ENCODE assay signal across 13 cellular contexts in the genomic region with DNA sequence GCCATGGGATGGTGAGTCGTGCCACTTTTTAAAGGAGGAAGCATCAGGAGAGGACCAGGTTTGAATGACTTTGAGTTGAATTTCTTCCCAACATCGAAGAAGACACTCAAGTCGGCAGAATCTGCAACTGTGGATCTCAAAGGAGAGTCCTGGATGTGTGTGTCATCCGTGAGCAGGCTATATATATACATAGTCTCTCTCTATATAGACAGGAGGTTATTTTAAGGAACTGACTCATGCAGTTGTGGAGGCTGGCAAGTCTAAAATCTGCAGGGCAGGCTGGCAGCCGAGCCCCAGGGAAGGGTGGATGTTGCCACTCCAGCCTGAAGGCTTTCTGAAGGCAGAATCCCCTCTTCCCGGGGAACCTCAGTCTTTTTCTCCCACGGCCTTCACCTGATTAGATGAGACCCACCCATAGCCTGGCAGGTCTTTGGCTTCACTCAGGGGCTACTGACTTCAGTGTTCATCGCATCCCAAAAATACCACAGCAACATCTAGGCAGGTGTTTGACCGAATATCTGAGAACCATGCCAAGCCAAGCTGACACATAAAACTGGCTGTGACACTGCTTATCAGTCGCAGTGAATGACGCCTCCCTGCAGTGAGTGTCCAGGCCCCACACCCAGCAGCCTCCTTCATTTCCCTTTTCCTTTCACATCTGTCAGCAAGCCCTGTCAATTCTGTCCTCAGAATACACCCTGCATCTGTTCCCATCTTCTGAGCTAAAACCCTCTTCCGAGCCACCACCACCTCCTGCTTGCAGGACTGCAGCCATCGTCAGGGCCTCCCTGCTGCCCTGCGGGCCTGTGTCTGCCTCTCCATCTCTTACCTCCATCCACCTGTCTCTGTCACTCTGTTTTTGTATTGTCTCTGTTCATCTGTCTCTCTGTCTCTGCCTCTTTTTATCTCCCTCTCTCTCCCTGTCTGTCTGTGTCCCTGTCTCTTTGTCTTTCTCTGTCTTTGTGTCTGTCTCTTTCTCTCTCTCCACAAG. TPM values are rescaled to one million over a fixed set of nuclear protein-coding genes. Genes with fewer than 3 reads are reported as not detected.
DNase-seq lines count a peak whose midpoint lies in the region; ATAC-seq, FAIRE-seq and TF ChIP-seq lines count a peak whose summit lies in the region.
"Had no signal": no experiment of that assay in that cellular context is flagged by ENCODE, and none has a peak within 500 bp of the region (broad histone marks: within the 10 kb centered on the region; RNA-seq: fewer than 3 reads in every experiment).

No MANE protein-coding gene starts in this region.

- no peak overlapping the region for H3K4me3 ChIP-seq in AG04449 (ENCODE audit: low read depth, low read length)
- H3K4me3 ChIP-seq in MM.1S (ENCODE audit: low read length): no peak overlapping the region
- H3K4me3 ChIP-seq in astrocyte (ENCODE audit: insufficient read depth, low read depth, low read length): no peak overlapping the region
- no peak overlapping the region for H3K4me3 ChIP-seq in right cardiac atrium (ENCODE audit: low read length)
- H3K4me3 ChIP-seq in right lobe of liver: no peak overlapping the region

- no peaks in the 10 kb centered on the region for H3K9me3 ChIP-seq in MM.1S (replicated peaks; ENCODE audit: insufficient read depth, low read length)
- H3K9me3 ChIP-seq in astrocyte (ENCODE audit: insufficient read depth, low read depth, low read length): no peaks in the 10 kb centered on the region
- no peaks in the 10 kb centered on the region for H3K9me3 ChIP-seq in right cardiac atrium (ENCODE audit: control insufficient read depth, low read length)
- no peaks in the 10 kb centered on the region for H3K9me3 ChIP-seq in right lobe of liver

- H3K36me3 ChIP-seq in MM.1S (replicated peaks; ENCODE audit: insufficient read depth, low read length) (no peaks in the 10 kb centered on the region), astrocyte (ENCODE audit: insufficient read depth, low read length) (no peaks in the 10 kb centered on the region), right lobe of liver (no peaks in the 10 kb centered on the region)

- H3K4me2 ChIP-seq in MM.1S (ENCODE audit: low read depth, low read length) (peak overlapping the region; percentile 52), astrocyte (ENCODE audit: low read length) (peak overlapping the region; percentile 52)

- CTCF ChIA-PET in AG04449 (lab: Yijun Ruan, JAX): interaction anchor here (1.3 to 2.4 kb wide), 2 partner anchors 11 to 58 kb away, joined by 3 to 8 read pairs; no protein-coding TSS in a partner anchor

- H3K4me3 Mint-ChIP-seq in astrocyte (ENCODE audit: unreplicated experiment): peak overlapping the region; percentile 48
- H3K4me3 Mint-ChIP-seq: activated CD4-positive, alpha-beta T cell treated with anti-CD3 and anti-CD28 coated beads, Interleukin-2, amount 10 ng/mL, durations not matched to agents 7 days and 5 days; activated naive CD8-positive, alpha-beta T cell; stimulated activated memory B cell treated with anti-CD40 and anti-IgM and Interleukin-4, amounts not matched to agents 10 μg/mL and 1 μg/mL and 100 μg/mL, for 72 hours had no signal

- DNase-seq in AG04449 (ENCODE audit: low read depth, low spot score) (peak; percentile 58), MM.1S (peak; percentile 52), astrocyte (ENCODE audit: low read depth) (peak; percentile 44), right cardiac atrium (no peak), T-helper 2 cell (no peak), SKM-1 (lab: John Stamatoyannopoulos, UW; ENCODE audit: unreplicated experiment) (no peak), right lobe of liver (no peak)
- DNase-seq: activated CD4-positive, alpha-beta T cell treated with anti-CD3 and anti-CD28 coated beads, Interleukin-2, amount 10 ng/mL, durations not matched to agents 7 days and 5 days; AML-193; small intestine had no signal

- intact Hi-C loops in right cardiac atrium (cut with DNase I) (no loop called here), right lobe of liver (cut with DNase I) (no loop called here)

- H3K4me1 ChIP-seq in MM.1S (ENCODE audit: low read length) (peaks cover 22% of the 10 kb centered on the region), astrocyte (ENCODE audit: insufficient read depth, low read length) (peaks cover 40% of the 10 kb centered on the region), right cardiac atrium (ENCODE audit: control insufficient read depth, insufficient read depth, low read length) (peaks cover 5% of the 10 kb centered on the region), right lobe of liver (no peaks in the 10 kb centered on the region)

- FAIRE-seq in astrocyte (lab: Jason Lieb, UNC): peak; percentile 23
- FAIRE-seq: small intestine had no signal

- ATAC-seq in right cardiac atrium: peak; percentile 42 to 45
- no peak for ATAC-seq in right lobe of liver
- ATAC-seq in HG02885 (IDR thresholded peaks at IDR 0.05; ENCODE audit: poor library complexity, unreplicated experiment): no peak
- ATAC-seq: stimulated activated memory B cell treated with anti-CD40 and anti-IgM and Interleukin-4, amounts not matched to agents 10 μg/mL and 1 μg/mL and 100 μg/mL, for 72 hours had no signal

- H3K27ac ChIP-seq in MM.1S (ENCODE audit: low read length): peak overlapping the region; percentile 68; the same call in 1 of the 2 replicates
- no peak overlapping the region for H3K27ac ChIP-seq in astrocyte (ENCODE audit: low read depth, low read length)
- H3K27ac ChIP-seq in right cardiac atrium (ENCODE audit: low read length): peak overlapping the region; percentile 76
- H3K27ac ChIP-seq in right lobe of liver: no peak overlapping the region

- H4K20me1 ChIP-seq in MM.1S (ENCODE audit: insufficient read depth, low read length) (no peaks in the 10 kb centered on the region), astrocyte (ENCODE audit: insufficient read depth, low read length) (no peaks in the 10 kb centered on the region)

- 71% methylated on average over 14 of the region's 14 CpGs for WGBS in right cardiac atrium
- WGBS in right lobe of liver (ENCODE audit: insufficient coverage, low coverage, low lambda C conversion rate, missing lambda C conversion rate): 77% methylated on average over 6 of the region's 14 CpGs

- H3K9ac ChIP-seq in MM.1S (ENCODE audit: low read length): peak overlapping the region; percentile 13; the same call in 1 of the 2 replicates
- H3K9ac ChIP-seq in astrocyte (ENCODE audit: low read length): no peak overlapping the region

- H3K9me2 ChIP-seq in MM.1S (replicated peaks; ENCODE audit: insufficient read depth, low read length): no peaks in the 10 kb centered on the region

- no peaks in the 10 kb centered on the region for H3K27me3 Mint-ChIP-seq in astrocyte (ENCODE audit: low read depth, unreplicated experiment)
- H3K27me3 Mint-ChIP-seq: activated CD4-positive, alpha-beta T cell treated with anti-CD3 and anti-CD28 coated beads, Interleukin-2, amount 10 ng/mL, durations not matched to agents 7 days and 5 days; activated naive CD8-positive, alpha-beta T cell had no signal

- no peaks in the 10 kb centered on the region for H3K79me2 ChIP-seq in MM.1S (ENCODE audit: low read length)
- H3K79me2 ChIP-seq in astrocyte (ENCODE audit: insufficient read depth, low read length): no peaks in the 10 kb centered on the region

- H3K4me1 Mint-ChIP-seq in astrocyte (ENCODE audit: low read depth, unreplicated experiment): peaks cover 32% of the 10 kb centered on the region
- H3K4me1 Mint-ChIP-seq: stimulated activated memory B cell treated with anti-CD40 and anti-IgM and Interleukin-4, amounts not matched to agents 10 μg/mL and 1 μg/mL and 100 μg/mL, for 72 hours had no signal

- H3K27ac Mint-ChIP-seq in astrocyte (ENCODE audit: unreplicated experiment): peak overlapping the region; percentile 68
- H3K27ac Mint-ChIP-seq: activated CD4-positive, alpha-beta T cell treated with anti-CD3 and anti-CD28 coated beads, Interleukin-2, amount 10 ng/mL, durations not matched to agents 7 days and 5 days; activated naive CD8-positive, alpha-beta T cell; stimulated activated memory B cell treated with anti-CD40 and anti-IgM and Interleukin-4, amounts not matched to agents 10 μg/mL and 1 μg/mL and 100 μg/mL, for 72 hours had no signal

- no peaks in the 10 kb centered on the region for H3K27me3 ChIP-seq in MM.1S (replicated peaks; ENCODE audit: insufficient read depth, low read length)
- H3K27me3 ChIP-seq in astrocyte (ENCODE audit: insufficient read depth, low read length): no peaks in the 10 kb centered on the region
- no peaks in the 10 kb centered on the region for H3K27me3 ChIP-seq in right cardiac atrium (ENCODE audit: control insufficient read depth, insufficient read depth)
- no peaks in the 10 kb centered on the region for H3K27me3 ChIP-seq in right lobe of liver

- peaks cover 2% of the 10 kb centered on the region for H3K9me3 Mint-ChIP-seq in astrocyte (ENCODE audit: unreplicated experiment)
- H3K9me3 Mint-ChIP-seq: activated CD4-positive, alpha-beta T cell treated with anti-CD3 and anti-CD28 coated beads, Interleukin-2, amount 10 ng/mL, durations not matched to agents 7 days and 5 days; stimulated activated memory B cell treated with anti-CD40 and anti-IgM and Interleukin-4, amounts not matched to agents 10 μg/mL and 1 μg/mL and 100 μg/mL, for 72 hours had no signal

- TF ChIP-seq POLR2A in right lobe of liver (IDR thresholded peaks at IDR 0.05): no peak

- H3K36me3 Mint-ChIP-seq in astrocyte (ENCODE audit: low read depth, unreplicated experiment): peaks cover 2% of the 10 kb centered on the region
- H3K36me3 Mint-ChIP-seq: activated naive CD8-positive, alpha-beta T cell; stimulated activated memory B cell treated with anti-CD40 and anti-IgM and Interleukin-4, amounts not matched to agents 10 μg/mL and 1 μg/mL and 100 μg/mL, for 72 hours had no signal

- 0 out of 2 replicates have a peak, but pooled peaks cover 7% of the 10 kb centered on the region for H3F3A ChIP-seq in MM.1S (ENCODE audit: insufficient read depth, low read length)

- H2AFZ ChIP-seq in MM.1S (ENCODE audit: low read length) (peak overlapping the region; percentile 31; the same call in 1 of the 2 replicates), astrocyte (ENCODE audit: low read depth, low read length) (no peak overlapping the region)

- TF ChIP-seq CTCF in AG04449 (IDR thresholded peaks at IDR 0.05; ENCODE audit: insufficient read depth, low read length, missing control alignments) (no peak), MM.1S (IDR thresholded peaks at IDR 0.05; ENCODE audit: low read length) (no peak), astrocyte (IDR thresholded peaks at IDR 0.05; ENCODE audit: insufficient read depth, low read depth, low read length) (no peak), right lobe of liver (IDR thresholded peaks at IDR 0.05) (no peak)

- POLR2A ChIA-PET in AG04449 (lab: Yijun Ruan, JAX): no interaction called here

RNA-seq across cellular contexts. Expression of a gene that starts 54.0 kb away (rescaled TPM):
- total RNA-seq in astrocyte: 67.3 and 67.6 TPM in 2 replicates
- total RNA-seq in right cardiac atrium: 10 to 100 TPM; 73.6 to 80.6 (median 77.0) TPM
- polyA plus RNA-seq in right cardiac atrium: 50.2 TPM
- total RNA-seq in right lobe of liver: 10 to 100 TPM; 37.3 to 46.5 (median 43.2) TPM

RNA-seq across cellular contexts. Expression of a gene that starts 54.4 kb away (rescaled TPM):
- total RNA-seq in astrocyte (38.9 and 39.8 TPM in 2 replicates), right cardiac atrium (10 to 100 TPM; 47.5 to 64.4 (median 52.4) TPM), right lobe of liver (10 to 100 TPM; 12.5 to 17.5 (median 16.1) TPM)
- polyA plus RNA-seq in right cardiac atrium: 80.0 TPM

Comparison
In these comparisons a context has a peak if more than half of its experiments do, and no peak if none do; other contexts are left out.
1. DNase-seq: peak in AG04449 (single experiment), MM.1S (single experiment) and astrocyte (single experiment); none in right cardiac atrium (0 of 3), T-helper 2 cell (0 of 5), SKM-1 (single experiment) and right lobe of liver (0 of 3).
2. H3K27ac ChIP-seq: peak in MM.1S (single experiment) and right cardiac atrium (single experiment); none in astrocyte (single experiment) and right lobe of liver (0 of 3).
3. ATAC-seq: peak in right cardiac atrium (2 of 2); none in right lobe of liver (0 of 4) and HG02885 (single experiment).